11 cellular contexts compared by ENCODE assay signal in genomic region chr5:179610109-179610902, GRCh38. TPM values are rescaled to one million over a fixed set of nuclear protein-coding genes. Genes with fewer than 3 reads are reported as not detected.
DNase-seq lines count a peak whose midpoint lies in the region; ATAC-seq, FAIRE-seq and TF ChIP-seq lines count a peak whose summit lies in the region.
"Had no signal": no experiment of that assay in that cellular context is flagged by ENCODE, and none has a peak within 500 bp of the region (broad histone marks: within the 10 kb centered on the region; RNA-seq: fewer than 3 reads in every experiment).

No MANE protein-coding gene starts in this region.

- WGBS in HepG2 (ENCODE audit: low lambda C conversion rate) = 95% methylated on average over 17 of the region's 23 CpGs

- H3K27ac Mint-ChIP-seq in activated CD8-positive, alpha-beta T cell treated with anti-CD3 and anti-CD28 coated beads, Interleukin-2, amount 10 ng/mL, durations not matched to agents 7 days and 5 days = peak overlapping the region; percentile 69

- no peak; the same call in 1 of the 2 replicates for TF ChIP-seq RAD21 in HepG2 (CRISPR knock-in tag; IDR thresholded peaks at IDR 0.05)

- no peak overlapping the region for H3K4me3 ChIP-seq in HepG2 (replicated peaks in 1 of 3; ENCODE audit: insufficient read depth in 1 of 3, low read depth in 2 of 3, low read length in 3 of 3)
- no peak overlapping the region for H3K4me3 ChIP-seq in tibial artery

- H3K27me3 ChIP-seq in HepG2 (ENCODE audit: control insufficient read depth in 1 of 2, insufficient read depth in 2 of 2, low read length in 2 of 2) (no peaks in the 10 kb centered on the region), tibial artery (no peaks in the 10 kb centered on the region)

- ATAC-seq in activated CD8-positive, alpha-beta T cell treated with anti-CD3 and anti-CD28 coated beads, Interleukin-2, amount 10 ng/mL, durations not matched to agents 7 days and 5 days = no peak
- ATAC-seq in HepG2 (peak; percentile 1), GM21381 (IDR thresholded peaks at IDR 0.05; ENCODE audit: unreplicated experiment) (no peak), HG02884 (IDR thresholded peaks at IDR 0.05; ENCODE audit: unreplicated experiment) (no peak)

- H3K27ac ChIP-seq in HepG2 (ENCODE audit: extremely low read length, insufficient read depth, low read length) = no peak overlapping the region
- H3K27ac ChIP-seq in tibial artery = peak overlapping the region; percentile 15 to 33

- H3K9me3 ChIP-seq in HepG2 (ENCODE audit: low read length) = no peaks in the 10 kb centered on the region
- no peaks in the 10 kb centered on the region for H3K9me3 ChIP-seq in tibial artery

- CTCF ChIA-PET in activated CD8-positive, alpha-beta T cell treated with anti-CD3 and anti-CD28 coated beads, Interleukin-2, amount 10 ng/mL, durations not matched to agents 7 days and 5 days (lab: Charles Lee) = no interaction called here
- CTCF ChIA-PET in HepG2 (lab: Yijun Ruan, JAX; ENCODE audit: low intra/inter-chr PET ratio, low total read pairs) = no interaction called here

- peaks cover 3% of the 10 kb centered on the region for H3K79me2 ChIP-seq in HepG2 (ENCODE audit: insufficient read depth, low read length)

- H3K27me3 Mint-ChIP-seq in activated CD8-positive, alpha-beta T cell treated with anti-CD3 and anti-CD28 coated beads, Interleukin-2, amount 10 ng/mL, durations not matched to agents 7 days and 5 days (ENCODE audit: low read depth) = no peaks in the 10 kb centered on the region

- TF ChIP-seq CTCF in HepG2 (CRISPR knock-in tag; IDR thresholded peaks at IDR 0.05) = no peak
- no peak for TF ChIP-seq CTCF in tibial artery (IDR thresholded peaks at IDR 0.05)

- H3K9ac ChIP-seq in HepG2 (ENCODE audit: insufficient read depth, low read depth, low read length) = no peak overlapping the region

- H3K36me3 ChIP-seq in HepG2 (replicated peaks in 1 of 2; ENCODE audit: control insufficient read depth in 1 of 2, insufficient read depth in 2 of 2, low read length in 2 of 2) = peaks cover 13 to 90% of the 10 kb centered on the region in 2 experiments
- H3K36me3 ChIP-seq in tibial artery = peaks cover 62 to 99% (median 88%) of the 10 kb centered on the region in 3 donors

- H3K4me3 Mint-ChIP-seq in activated CD8-positive, alpha-beta T cell treated with anti-CD3 and anti-CD28 coated beads, Interleukin-2, amount 10 ng/mL, durations not matched to agents 7 days and 5 days = no peak overlapping the region

- in situ Hi-C loops in HepG2 (cut with HindIII; ENCODE audit: extremely low pct_ligation_motif_present, low pct_unique_long_range_greater_than_20kb) = no loop called here

- FAIRE-seq in HepG2 (lab: Jason Lieb, UNC) = no peak

- no peaks in the 10 kb centered on the region for H3K9me3 Mint-ChIP-seq in activated CD8-positive, alpha-beta T cell treated with anti-CD3 and anti-CD28 coated beads, Interleukin-2, amount 10 ng/mL, durations not matched to agents 7 days and 5 days (ENCODE audit: insufficient read depth)

- DNase-seq in activated effector memory CD4-positive, alpha-beta T cell treated with anti-CD3 and anti-CD28 coated beads, Interleukin-2, amount 50 U/mL, for 16 hours = peak; percentile 57
- no peak for DNase-seq in activated effector memory CD4-positive, alpha-beta T cell treated with Interleukin-2 at 50 U/mL for 16 hours
- DNase-seq in activated CD8-positive, alpha-beta T cell treated with anti-CD3 and anti-CD28 coated beads, Interleukin-2, amount 10 ng/mL, durations not matched to agents 7 days and 5 days = no peak
- DNase-seq in HepG2 (ENCODE audit: low spot score) (no peak), tibial artery (peak in 1 of 2 donors; percentile 68)
- no peak for DNase-seq in effector CD4-positive, alpha-beta T cell
- DNase-seq: AML-193, H7, NCI-H2107 had no signal

- H3K36me3 Mint-ChIP-seq in activated CD8-positive, alpha-beta T cell treated with anti-CD3 and anti-CD28 coated beads, Interleukin-2, amount 10 ng/mL, durations not matched to agents 7 days and 5 days (ENCODE audit: low read depth) = peaks cover 73% of the 10 kb centered on the region

- peaks cover 64% of the 10 kb centered on the region for H3K4me1 Mint-ChIP-seq in activated CD8-positive, alpha-beta T cell treated with anti-CD3 and anti-CD28 coated beads, Interleukin-2, amount 10 ng/mL, durations not matched to agents 7 days and 5 days (ENCODE audit: low read depth)

- TF ChIP-seq EP300 in HepG2 (IDR thresholded peaks at IDR 0.05; ENCODE audit: low read depth in 2 of 2, low read length in 2 of 2) = no peak
- no peak for TF ChIP-seq EP300 in HepG2 (CRISPR knock-in tag; IDR thresholded peaks at IDR 0.05; ENCODE audit: borderline replicate concordance)

- intact Hi-C loops in HepG2 (cut with micrococcal nuclease; ENCODE audit: unreplicated experiment) (no loop called here), tibial artery (cut with DNase I; ENCODE audit: low total_unique reads) (no loop called here)

- BruUV-seq in HepG2 (replicated peaks; lab: Mats Ljungman, UMichigan) = no TSS peak

- TF ChIP-seq POLR2A in HepG2 (IDR thresholded peaks at IDR 0.05; ENCODE audit: insufficient read depth in 1 of 2, low read depth in 2 of 2, low read length in 2 of 2) = peak; percentile 2 to 45

- H3K4me1 ChIP-seq in HepG2 (ENCODE audit: insufficient read depth, low read length) (peaks cover 40% of the 10 kb centered on the region), tibial artery (peaks cover 0 to 58% (median 11%) of the 10 kb centered on the region in 4 donors)

- no peak overlapping the region for H3K4me2 ChIP-seq in HepG2 (ENCODE audit: low read depth, low read length)

- POLR2A ChIA-PET in activated CD8-positive, alpha-beta T cell treated with anti-CD3 and anti-CD28 coated beads, Interleukin-2, amount 10 ng/mL, durations not matched to agents 7 days and 5 days (lab: Charles Lee) = interaction anchor here (1.2 to 11.0 kb wide), 3 partner anchors 8 to 68 kb away, joined by 3 to 158 read pairs (median 4); partner anchors contain the start of gene HNRNPH1
- POLR2A ChIA-PET in HepG2 (lab: Yijun Ruan, JAX) = interaction anchor here (2.1 to 6.5 kb wide), 3 partner anchors 10 to 14 kb away, joined by 5 to 102 read pairs (median 19); partner anchors contain the start of gene HNRNPH1

- no peak overlapping the region for H2AFZ ChIP-seq in HepG2 (ENCODE audit: low read length)

- peaks cover 41% of the 10 kb centered on the region for H4K20me1 ChIP-seq in HepG2 (ENCODE audit: insufficient read depth, low read length)

TF ChIP-seq in HepG2, 621 proteins besides CTCF, POLR2A, EP300 and RAD21 (continues in another document):
- TF ChIP-seq RBFOX2 (IDR thresholded peaks at IDR 0.05; ENCODE audit: low read depth, low read length) = peak; percentile 60

RNA-seq across cellular contexts. Expression of gene HNRNPH1, which starts 13.2 kb away (rescaled TPM):
- 100 to 1,000 TPM; 869 to 884 TPM for total RNA-seq in activated CD8-positive, alpha-beta T cell treated with anti-CD3 and anti-CD28 coated beads, Interleukin-2, amount 10 ng/mL, durations not matched to agents 7 days and 5 days
- 807 and 1,064 TPM in 2 replicates for total RNA-seq in HepG2 (2016; rRNA removed; fragmentation: Illumina TruSeq; extraction: Trizol)
- 62.0 and 74.9 TPM in 2 replicates for total RNA-seq in HepG2 (2016; cell fraction: cytosol; rRNA removed; fragmentation: Illumina TruSeq; extraction: Trizol; ENCODE audit: low read depth)
- 774 and 1,069 TPM in 2 replicates for total RNA-seq in HepG2 (2016; cell fraction: insoluble cytoplasmic fraction; rRNA removed; fragmentation: Illumina TruSeq; extraction: Trizol)
- 140 and 164 TPM in 2 replicates for total RNA-seq in HepG2 (2016; cell fraction: membrane; rRNA removed; fragmentation: Illumina TruSeq; extraction: Trizol)
- total RNA-seq in HepG2 (2016; cell fraction: nucleus; rRNA removed; fragmentation: Illumina TruSeq; extraction: Trizol) = 1,562 and 1,725 TPM in 2 replicates
- polyA plus RNA-seq in HepG2 (2011; rRNA removed) = 329 and 382 TPM in 2 replicates
- polyA plus RNA-seq in HepG2 (2011; cell fraction: cytosol; rRNA removed) = 90.5 and 96.7 TPM in 2 replicates
- polyA plus RNA-seq in HepG2 (2011; cell fraction: nucleus; rRNA removed) = 1,180 and 1,349 TPM in 2 replicates
- 483 and 590 TPM in 2 replicates for polyA plus RNA-seq in HepG2 (2012)
- 35.6 TPM in 2 replicates for polyA plus RNA-seq in HepG2 (2016; cell fraction: cytosol; fragmentation: Illumina TruSeq; extraction: Trizol; ENCODE audit: low read depth)
- 527 and 548 TPM in 2 replicates for polyA plus RNA-seq in HepG2 (2016; cell fraction: insoluble cytoplasmic fraction; fragmentation: Illumina TruSeq; extraction: Trizol; ENCODE audit: low read depth)
- 79.3 and 80.3 TPM in 2 replicates for polyA plus RNA-seq in HepG2 (2016; cell fraction: membrane; fragmentation: Illumina TruSeq; extraction: Trizol; ENCODE audit: low read depth)
- 2,398 and 2,412 TPM in 2 replicates for polyA plus RNA-seq in HepG2 (2016; cell fraction: nucleus; fragmentation: Illumina TruSeq; extraction: Trizol; ENCODE audit: insufficient read depth, low read depth)
- 416 and 431 TPM in 2 replicates for polyA minus RNA-seq in HepG2 (2011; rRNA and poly(A)+ RNA removed; ENCODE audit: low replicate concordance)
- polyA minus RNA-seq in HepG2 (2011; cell fraction: cytosol; rRNA and poly(A)+ RNA removed) = 259 and 342 TPM in 2 replicates
- polyA minus RNA-seq in HepG2 (2011; cell fraction: nucleus; rRNA and poly(A)+ RNA removed) = 3,243 and 3,756 TPM in 2 replicates

RNA-seq across cellular contexts. Expression of gene RUFY1, which starts 60.0 kb away (rescaled TPM):
- 10 to 100 TPM; 43.4 to 46.3 TPM for total RNA-seq in activated CD8-positive, alpha-beta T cell treated with anti-CD3 and anti-CD28 coated beads, Interleukin-2, amount 10 ng/mL, durations not matched to agents 7 days and 5 days
- 28.6 and 31.9 TPM in 2 replicates for total RNA-seq in HepG2 (2016; rRNA removed; fragmentation: Illumina TruSeq; extraction: Trizol)
- 12.6 and 13.4 TPM in 2 replicates for total RNA-seq in HepG2 (2016; cell fraction: cytosol; rRNA removed; fragmentation: Illumina TruSeq; extraction: Trizol; ENCODE audit: low read depth)
- total RNA-seq in HepG2 (2016; cell fraction: insoluble cytoplasmic fraction; rRNA removed; fragmentation: Illumina TruSeq; extraction: Trizol) = 28.3 and 34.5 TPM in 2 replicates
- 10.7 and 10.9 TPM in 2 replicates for total RNA-seq in HepG2 (2016; cell fraction: membrane; rRNA removed; fragmentation: Illumina TruSeq; extraction: Trizol)
- total RNA-seq in HepG2 (2016; cell fraction: nucleus; rRNA removed; fragmentation: Illumina TruSeq; extraction: Trizol) = 22.7 and 23.6 TPM in 2 replicates
- polyA plus RNA-seq in HepG2 (2011; rRNA removed) = 19.9 and 20.8 TPM in 2 replicates
- 12.9 and 13.5 TPM in 2 replicates for polyA plus RNA-seq in HepG2 (2011; cell fraction: cytosol; rRNA removed)
- polyA plus RNA-seq in HepG2 (2011; cell fraction: nucleus; rRNA removed) = 35.0 and 35.3 TPM in 2 replicates
- 20.2 and 23.0 TPM in 2 replicates for polyA plus RNA-seq in HepG2 (2012)
- 3.2 and 4.7 TPM in 2 replicates for polyA plus RNA-seq in HepG2 (2016; cell fraction: cytosol; fragmentation: Illumina TruSeq; extraction: Trizol; ENCODE audit: low read depth)
- 29.3 and 30.1 TPM in 2 replicates for polyA plus RNA-seq in HepG2 (2016; cell fraction: insoluble cytoplasmic fraction; fragmentation: Illumina TruSeq; extraction: Trizol; ENCODE audit: low read depth)
- polyA plus RNA-seq in HepG2 (2016; cell fraction: membrane; fragmentation: Illumina TruSeq; extraction: Trizol; ENCODE audit: low read depth) = 5.8 and 6.8 TPM in 2 replicates
- polyA plus RNA-seq in HepG2 (2016; cell fraction: nucleus; fragmentation: Illumina TruSeq; extraction: Trizol; ENCODE audit: insufficient read depth, low read depth) = 41.0 and 41.7 TPM in 2 replicates
- polyA minus RNA-seq in HepG2 (2011; rRNA and poly(A)+ RNA removed; ENCODE audit: low replicate concordance) = 25.8 and 35.3 TPM in 2 replicates
- polyA minus RNA-seq in HepG2 (2011; cell fraction: cytosol; rRNA and poly(A)+ RNA removed) = 10.6 and 11.2 TPM in 2 replicates
- polyA minus RNA-seq in HepG2 (2011; cell fraction: nucleus; rRNA and poly(A)+ RNA removed) = 20.7 and 28.1 TPM in 2 replicates
